7 cellular contexts compared by ENCODE assay signal in the genomic region with DNA sequence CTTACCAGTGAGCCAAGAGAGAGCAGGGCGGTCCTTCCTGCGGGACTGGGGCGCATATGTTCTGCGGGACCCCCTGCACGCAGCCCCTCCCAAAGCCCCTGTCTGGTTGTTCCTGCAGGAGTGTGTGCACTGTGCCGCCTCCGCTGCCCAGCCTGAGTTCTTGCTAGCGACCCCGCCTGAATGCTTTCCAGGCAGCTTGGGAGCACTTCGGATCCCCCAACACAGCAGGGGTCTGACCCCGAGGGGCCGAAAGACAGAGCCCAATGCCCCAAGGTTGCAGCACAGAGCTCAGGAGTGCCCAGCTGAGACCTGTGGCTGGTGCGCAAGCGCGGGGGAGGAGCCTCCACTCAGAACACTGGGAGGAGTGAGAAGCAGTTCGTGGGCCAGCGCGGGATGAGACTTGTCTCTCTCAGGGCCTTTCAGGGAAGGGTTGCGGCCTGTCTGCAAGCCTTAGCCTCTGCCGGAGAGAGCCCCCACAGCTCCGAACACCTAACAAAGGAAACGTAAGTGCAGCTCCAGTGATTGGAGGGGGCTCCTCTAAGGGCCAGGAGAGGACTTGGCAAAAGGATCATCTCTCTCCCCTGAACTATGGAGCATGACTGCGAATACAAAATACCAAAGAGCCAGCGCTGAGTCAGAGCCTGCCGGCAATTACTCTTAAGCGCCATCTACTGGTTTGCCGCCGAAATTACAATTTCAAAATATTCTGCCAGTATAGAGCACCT. TPM values are rescaled to one million over a fixed set of nuclear protein-coding genes. Genes with fewer than 3 reads are reported as not detected.
DNase-seq lines count a peak whose midpoint lies in the region; ATAC-seq, FAIRE-seq and TF ChIP-seq lines count a peak whose summit lies in the region.

No MANE protein-coding gene starts in this region.

- H3K9me3 ChIP-seq in T-helper 17 cell (ENCODE audit: control insufficient read depth, low read length, poor library complexity, severe bottlenecking), result no peaks in the 10 kb centered on the region
- no peaks in the 10 kb centered on the region for H3K9me3 ChIP-seq in astrocyte (ENCODE audit: insufficient read depth, low read depth, low read length)
- no peaks in the 10 kb centered on the region for H3K9me3 ChIP-seq in hepatocyte (ENCODE audit: low read depth)

- no peaks in the 10 kb centered on the region for H3K9me2 ChIP-seq in hepatocyte (replicated peaks; ENCODE audit: insufficient read depth)

- no peaks in the 10 kb centered on the region for H3K9me3 Mint-ChIP-seq in astrocyte (ENCODE audit: unreplicated experiment)

- FAIRE-seq in astrocyte (lab: Jason Lieb, UNC), result peak; percentile 59

- peak overlapping the region; percentile 88 for H3K9ac ChIP-seq in astrocyte (ENCODE audit: low read length)

- TF ChIP-seq POLR2A in GM15510 (IDR thresholded peaks at IDR 0.05; ENCODE audit: borderline replicate concordance, extremely low read depth, insufficient read length), result peak; percentile 72

- under 1% methylated on average over 26 of the region's 28 CpGs for WGBS in hepatocyte (ENCODE audit: low lambda C conversion rate, missing lambda C conversion rate)

- H3K36me3 Mint-ChIP-seq in T-helper 17 cell (ENCODE audit: low read depth) (no peaks in the 10 kb centered on the region), astrocyte (ENCODE audit: low read depth, unreplicated experiment) (peaks cover 2% of the 10 kb centered on the region)

- H3K36me3 ChIP-seq in astrocyte (ENCODE audit: insufficient read depth, low read length) (no peaks in the 10 kb centered on the region), hepatocyte (replicated peaks; ENCODE audit: insufficient read depth, low read depth) (no peaks in the 10 kb centered on the region)

- H3K27ac Mint-ChIP-seq in T-helper 17 cell (peak overlapping the region; percentile 92), astrocyte (ENCODE audit: unreplicated experiment) (peak overlapping the region; percentile 97)

- H3K4me3 ChIP-seq in astrocyte (ENCODE audit: insufficient read depth, low read depth, low read length) (peak overlapping the region; percentile 75), hepatocyte (peak overlapping the region; percentile 38)

- peak overlapping the region; percentile 93 for H2AFZ ChIP-seq in astrocyte (ENCODE audit: low read depth, low read length)
- H2AFZ ChIP-seq in hepatocyte, result peak overlapping the region; percentile 88

- H3K4me3 Mint-ChIP-seq in T-helper 17 cell, result peak overlapping the region; percentile 94
- H3K4me3 Mint-ChIP-seq in astrocyte (ENCODE audit: unreplicated experiment), result peak overlapping the region; percentile 91

- peak; percentile 98 for DNase-seq in NCI-H1694 (lab: John Stamatoyannopoulos, UW)
- DNase-seq in T-helper 17 cell, result peak; percentile 76 to 79 (median 78)
- DNase-seq in astrocyte (ENCODE audit: low read depth), result peak; percentile 77
- DNase-seq in hepatocyte (ENCODE audit: low spot score), result peak; percentile 95
- peak; percentile 84 for DNase-seq in renal cortical epithelial cell (ENCODE audit: low read depth)

- H3K27ac ChIP-seq in astrocyte (ENCODE audit: low read depth, low read length) (peak overlapping the region; percentile 91), hepatocyte (peak overlapping the region; percentile 95)

- H3K4me2 ChIP-seq in astrocyte (ENCODE audit: low read length) (peak overlapping the region; percentile 98), hepatocyte (peak overlapping the region; percentile 96)

- no peaks in the 10 kb centered on the region for H3K27me3 ChIP-seq in astrocyte (ENCODE audit: insufficient read depth, low read length)
- no peaks in the 10 kb centered on the region for H3K27me3 ChIP-seq in hepatocyte

- peaks cover 21% of the 10 kb centered on the region for H3K4me1 Mint-ChIP-seq in T-helper 17 cell
- peaks cover 17% of the 10 kb centered on the region for H3K4me1 Mint-ChIP-seq in astrocyte (ENCODE audit: low read depth, unreplicated experiment)

- H4K20me1 ChIP-seq in astrocyte (ENCODE audit: insufficient read depth, low read length) (no peaks in the 10 kb centered on the region), hepatocyte (ENCODE audit: insufficient read depth, poor library complexity, severe bottlenecking) (no peaks in the 10 kb centered on the region)

- ATAC-seq in HG02885 (IDR thresholded peaks at IDR 0.05; ENCODE audit: poor library complexity, unreplicated experiment) (peak; percentile 93), T-helper 17 cell (peak; percentile 98)

- peaks cover 7% of the 10 kb centered on the region for H3K4me1 ChIP-seq in astrocyte (ENCODE audit: insufficient read depth, low read length)
- peaks cover 6% of the 10 kb centered on the region for H3K4me1 ChIP-seq in hepatocyte (ENCODE audit: insufficient read depth)

- H3K27me3 Mint-ChIP-seq in T-helper 17 cell (no peaks in the 10 kb centered on the region), astrocyte (ENCODE audit: low read depth, unreplicated experiment) (no peaks in the 10 kb centered on the region)

- TF ChIP-seq CTCF in astrocyte (IDR thresholded peaks at IDR 0.05; ENCODE audit: insufficient read depth, low read depth, low read length), result peak; percentile 85
- TF ChIP-seq CTCF in hepatocyte (IDR thresholded peaks at IDR 0.05; ENCODE audit: poor library complexity), result peak; percentile 90

- H3K79me2 ChIP-seq in astrocyte (ENCODE audit: insufficient read depth, low read length) (no peaks in the 10 kb centered on the region), hepatocyte (peaks cover 4% of the 10 kb centered on the region)

RNA-seq across cellular contexts. Expression of a gene that starts 50.5 kb away (rescaled TPM):
- total RNA-seq in T-helper 17 cell, result 10 to 100 TPM; 21.4 to 22.4 TPM
- 36.4 and 37.2 TPM in 2 replicates for total RNA-seq in astrocyte
- 23.3 and 25.1 TPM in 2 replicates for total RNA-seq in hepatocyte
- 2.3 and 3.8 TPM in 2 replicates for polyA plus RNA-seq in hepatocyte
- 18.4 and 30.4 TPM in 2 replicates for total RNA-seq in renal cortical epithelial cell

Comparison
In these comparisons a context has a peak if more than half of its experiments do, and no peak if none do; other contexts are left out.
1. Peak in every context shown above with its lines: DNase-seq, ATAC-seq, H3K4me3 ChIP-seq and H3K27ac ChIP-seq.